Comparison of ENCODE assay signal across 24 cellular contexts in the genomic region with DNA sequence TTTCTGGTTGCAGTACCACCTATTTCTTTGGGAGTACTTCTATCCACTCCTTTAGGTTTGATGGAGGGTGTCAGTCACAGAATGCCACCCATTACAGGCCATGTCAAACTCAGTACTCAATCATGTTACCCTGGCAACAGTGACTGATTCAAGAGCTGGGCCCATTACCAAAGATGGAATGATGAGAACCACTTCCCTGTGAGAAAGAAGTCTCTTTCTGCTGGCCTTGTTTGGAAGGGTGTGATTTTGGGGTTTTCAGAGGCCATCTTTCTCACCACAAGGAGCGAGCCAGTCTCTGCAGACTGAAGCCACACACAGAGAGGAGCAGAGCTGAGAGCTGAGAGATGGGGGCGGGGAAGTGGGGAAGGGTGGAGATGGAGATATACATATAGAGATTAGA.
"Had no signal": no experiment of that assay in that cellular context is flagged by ENCODE, and none has a peak within 500 bp of the region (broad histone marks: within the 10 kb centered on the region; RNA-seq: fewer than 3 reads in every experiment).

No MANE protein-coding gene starts in this region.

- H3K4me3 ChIP-seq: coronary artery, dorsolateral prefrontal cortex, esophagus squamous epithelium, gastrocnemius medialis, heart right ventricle, left lung, lower lobe of right lung, mucosa of descending colon had no signal

- H3K4me3 Mint-ChIP-seq: mesothelial cell of epicardium, naive B cell had no signal

- H3K9me3 Mint-ChIP-seq: mesothelial cell of epicardium, naive B cell had no signal

- H3K4me1 ChIP-seq: esophagus squamous epithelium, heart right ventricle, left lung, lower lobe of right lung had no signal

- H3K36me3 Mint-ChIP-seq: mesothelial cell of epicardium, naive B cell had no signal

- H3K36me3 ChIP-seq: esophagus squamous epithelium, gastrocnemius medialis, heart right ventricle, left lung, lower lobe of right lung had no signal

- H3K9me3 ChIP-seq: esophagus squamous epithelium, gastrocnemius medialis, heart right ventricle, left lung, lower lobe of right lung, mucosa of descending colon had no signal

- H3K27ac ChIP-seq: coronary artery, dorsolateral prefrontal cortex, epithelial cell of prostate, esophagus squamous epithelium, gastrocnemius medialis, heart right ventricle, left lung, lower lobe of right lung had no signal

- DNase-seq: dermis blood vessel endothelial cell; dorsolateral prefrontal cortex; effector CD4-positive, alpha-beta T cell; effector memory CD4-positive, alpha-beta T cell; erythroblast; esophagus squamous epithelium; foreskin fibroblast; foreskin melanocyte; gastrocnemius medialis; glutamatergic neuron; head of caudate nucleus; heart right ventricle; hippocampal formation; left cardiac atrium; left lung; left ventricle myocardium superior; lower lobe of right lung; mesenchymal stem cell; mucosa of descending colon; naive B cell had no signal

- ATAC-seq: esophagus mucosa, gastrocnemius medialis, heart right ventricle, left cardiac atrium, left lung, left ventricle myocardium superior, lower lobe of right lung, mucosa of descending colon had no signal

- H3K4me1 Mint-ChIP-seq: naive B cell had no signal

- H3K27ac Mint-ChIP-seq: mesothelial cell of epicardium, naive B cell had no signal

- H3K27me3 ChIP-seq: dorsolateral prefrontal cortex, gastrocnemius medialis, heart right ventricle, left lung had no signal
